1 cellular context compared by ENCODE assay signal in the genomic region with DNA sequence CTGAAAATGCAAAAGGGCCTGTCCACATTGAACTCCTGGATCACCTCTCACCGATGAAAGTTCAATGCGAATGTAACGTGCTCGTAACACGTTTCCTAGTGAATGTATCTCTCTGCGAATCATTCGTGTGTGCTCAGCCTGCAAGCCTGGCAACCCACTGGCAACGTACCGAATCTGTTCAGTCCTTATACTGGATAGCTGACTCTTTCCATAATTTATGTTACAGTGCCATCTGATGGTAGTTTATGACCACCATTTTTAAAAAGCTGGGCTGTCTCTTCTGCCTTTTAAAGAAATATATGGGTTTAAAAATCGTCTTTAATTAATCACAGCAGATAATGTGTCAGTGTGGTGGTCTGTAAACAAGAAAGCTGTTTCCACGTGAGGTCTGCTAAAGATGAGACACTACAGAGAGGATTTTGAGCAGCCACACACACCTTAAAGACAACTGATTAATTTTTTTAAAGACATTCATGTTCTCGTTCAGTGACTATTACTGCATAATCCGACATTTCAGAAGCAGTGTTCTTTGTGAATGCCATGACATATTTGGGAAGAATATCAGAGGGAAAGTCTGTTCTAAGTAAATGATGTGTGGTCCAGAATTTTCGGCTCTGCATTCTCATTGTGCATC.
TF ChIP-seq lines count a peak whose summit lies in the region.

No MANE protein-coding gene starts in this region.

TF ChIP-seq in K562, 482 proteins besides CTCF, POLR2A, EP300 and RAD21 (continued from another document):
- TF ChIP-seq DEAF1 (CRISPR knock-in tag; IDR thresholded peaks at IDR 0.05) (0 out of 2 replicates have a peak, but pooled peaks have one; percentile 28), ZNF76 (CRISPR knock-in tag; IDR thresholded peaks at IDR 0.05; ENCODE audit: borderline replicate concordance) (no peak), SRF (CRISPR knock-in tag; IDR thresholded peaks at IDR 0.05) (no peak), TBP (optimal IDR thresholded peaks at IDR 0.05; ENCODE audit: low read depth, low read length) (no peak), ZNF263 (CRISPR knock-in tag; IDR thresholded peaks at IDR 0.05; ENCODE audit: borderline replicate concordance) (no peak), STAG1 (CRISPR knock-in tag; IDR thresholded peaks at IDR 0.05; ENCODE audit: borderline replicate concordance) (peak; percentile 75; the same call in 1 of the 2 replicates), ZNF197 (CRISPR knock-in tag; IDR thresholded peaks at IDR 0.05; ENCODE audit: low read depth) (no peak), CBX1 (IDR thresholded peaks at IDR 0.05; ENCODE audit: low read depth) (no peak)
TF ChIP-seq in K562: peak in this region for 4.
